ENCODE assay signal across 8 cellular contexts in genomic region chr1:230066036-230066435, GRCh38. TPM values are rescaled to one million over a fixed set of nuclear protein-coding genes. Genes with fewer than 3 reads are reported as not detected.
A peak's percentile ranks its signal among the peaks of the same experiment; 100 is the strongest.
DNase-seq lines count a peak whose midpoint lies in the region; ATAC-seq and TF ChIP-seq lines count a peak whose summit lies in the region.

No MANE protein-coding gene starts in this region.

- peaks cover 37% of the 10 kb centered on the region for H3K4me1 Mint-ChIP-seq in activated naive CD8-positive, alpha-beta T cell treated with anti-CD3 and anti-CD28 coated beads for 36 hours

- H3K4me1 ChIP-seq in heart right ventricle, result peaks cover 4 to 40% (median 27%) of the 10 kb centered on the region in 9 donors
- peaks cover 0 to 28% (median 8%) of the 10 kb centered on the region in 4 donors for H3K4me1 ChIP-seq in right lobe of liver
- H3K4me1 ChIP-seq in upper lobe of left lung, result peaks cover 6 to 27% (median 23%) of the 10 kb centered on the region in 4 donors

- H3K27ac Mint-ChIP-seq in activated naive CD8-positive, alpha-beta T cell treated with anti-CD3 and anti-CD28 coated beads for 36 hours, result peak overlapping the region; percentile 87

- TF ChIP-seq CTCF in heart right ventricle (IDR thresholded peaks at IDR 0.05) (no peak), right lobe of liver (IDR thresholded peaks at IDR 0.05) (no peak), upper lobe of left lung (IDR thresholded peaks at IDR 0.05) (no peak), lower leg skin (IDR thresholded peaks at IDR 0.05) (no peak)

- intact Hi-C loops in heart right ventricle (cut with DNase I), result loop anchor here in 6 of 10 donors (2.0 to 10.0 kb wide), 8 partner anchors 99 to 401 kb away; no protein-coding TSS in a partner anchor
- intact Hi-C loops in left cardiac atrium (cut with DNase I), result loop anchor here (5.0 to 10.0 kb wide), 3 partner anchors 151 to 171 kb away; no protein-coding TSS in a partner anchor
- intact Hi-C loops in right lobe of liver (cut with DNase I), result no loop called here
- intact Hi-C loops in lower leg skin (cut with DNase I; ENCODE audit: low total_unique reads), result no loop called here

- peaks cover 11% of the 10 kb centered on the region for H3K9me3 Mint-ChIP-seq in activated naive CD8-positive, alpha-beta T cell treated with anti-CD3 and anti-CD28 coated beads for 36 hours

- DNase-seq in heart right ventricle, result no peak
- no peak for DNase-seq in left cardiac atrium
- DNase-seq in activated naive CD8-positive, alpha-beta T cell treated with anti-CD3 and anti-CD28 coated beads for 36 hours, result no peak
- no peak for DNase-seq in right lobe of liver
- no peak for DNase-seq in upper lobe of left lung
- DNase-seq in lower leg skin (ENCODE audit: low spot score in 2 of 2), result no peak

- H3K4me3 ChIP-seq in heart right ventricle (peak overlapping the region in 9 of 10 donors; percentile 50 to 97 (median 83)), right lobe of liver (peak overlapping the region; percentile 32 to 81 (median 62)), upper lobe of left lung (peak overlapping the region in 3 of 4 donors; percentile 73 to 94 (median 89)), lower leg skin (ENCODE audit: low read depth, poor library complexity, severe bottlenecking) (no peak overlapping the region)

- TF ChIP-seq POLR2A in right lobe of liver (IDR thresholded peaks at IDR 0.05) (no peak), upper lobe of left lung (IDR thresholded peaks at IDR 0.05) (no peak), lower leg skin (IDR thresholded peaks at IDR 0.05) (no peak)

- H3K4me3 Mint-ChIP-seq in activated naive CD8-positive, alpha-beta T cell treated with anti-CD3 and anti-CD28 coated beads for 36 hours, result peak overlapping the region; percentile 76

- H3K27me3 ChIP-seq in heart right ventricle (no peaks in the 10 kb centered on the region), right lobe of liver (no peaks in the 10 kb centered on the region), upper lobe of left lung (no peaks in the 10 kb centered on the region)

- peaks cover 3% of the 10 kb centered on the region for H3K27me3 Mint-ChIP-seq in activated naive CD8-positive, alpha-beta T cell treated with anti-CD3 and anti-CD28 coated beads for 36 hours

- H3K27ac ChIP-seq in heart right ventricle (peak overlapping the region in 9 of 10 donors; percentile 59 to 97 (median 89)), right lobe of liver (peak overlapping the region in 2 of 3 donors; percentile 47 to 87), upper lobe of left lung (peak overlapping the region; percentile 78 to 97 (median 85))

- ATAC-seq in heart right ventricle, result no peak
- ATAC-seq in left cardiac atrium, result no peak
- no peak for ATAC-seq in right lobe of liver
- no peak for ATAC-seq in upper lobe of left lung (ENCODE audit: low FRiP score in 2 of 2)
- ATAC-seq in HG03108 (IDR thresholded peaks at IDR 0.05; ENCODE audit: unreplicated experiment), result no peak
- no peak for ATAC-seq in HG03520 (IDR thresholded peaks at IDR 0.05; ENCODE audit: unreplicated experiment)

- no peak for TF ChIP-seq EP300 in upper lobe of left lung (IDR thresholded peaks at IDR 0.05)

- WGBS in heart right ventricle, 2 donors, result 26 to 31% methylated on average over 8 of the region's 8 CpGs
- 34% methylated on average over 8 of the region's 8 CpGs for WGBS in right lobe of liver (ENCODE audit: insufficient coverage, low coverage, low lambda C conversion rate, missing lambda C conversion rate)
- 31 to 35% methylated on average over 8 of the region's 8 CpGs for WGBS in upper lobe of left lung, 2 donors
- WGBS in lower leg skin, 2 donors, result 40 to 44% methylated on average over 8 of the region's 8 CpGs

- H3K36me3 Mint-ChIP-seq in activated naive CD8-positive, alpha-beta T cell treated with anti-CD3 and anti-CD28 coated beads for 36 hours, result peaks cover 3% of the 10 kb centered on the region

- no peaks in the 10 kb centered on the region for H3K36me3 ChIP-seq in heart right ventricle
- no peaks in the 10 kb centered on the region for H3K36me3 ChIP-seq in right lobe of liver
- H3K36me3 ChIP-seq in upper lobe of left lung, result no peaks in the 10 kb centered on the region

- peaks cover 0 to 21% (median 0%) of the 10 kb centered on the region in 11 donors for H3K9me3 ChIP-seq in heart right ventricle
- H3K9me3 ChIP-seq in right lobe of liver, result no peaks in the 10 kb centered on the region
- no peaks in the 10 kb centered on the region for H3K9me3 ChIP-seq in upper lobe of left lung

RNA-seq across cellular contexts. Expression of gene GALNT2, which starts 1.0 kb away (rescaled TPM):
- total RNA-seq in heart right ventricle (10 to 100 TPM; 21.3 to 35.1 (median 25.8) TPM), left cardiac atrium (10 to 100 TPM; 36.8 to 50.7 TPM), right lobe of liver (100 to 1,000 TPM in 4 of 6 experiments, 10 to 100 TPM in 2; 58.0 to 152 (median 131) TPM), upper lobe of left lung (10 to 100 TPM; 51.3 to 62.3 (median 56.2) TPM), lower leg skin (10 to 100 TPM; 11.0 to 31.0 (median 20.2) TPM)
- 10 to 100 TPM in 1 of 2 donors, 1 to 10 TPM in 1; 9.7 to 27.5 TPM for polyA plus RNA-seq in heart right ventricle
- 10 to 100 TPM; 46.5 to 48.2 TPM for total RNA-seq in activated naive CD8-positive, alpha-beta T cell treated with anti-CD3 and anti-CD28 coated beads for 36 hours

Comparison
In these comparisons a context has a peak if more than half of its experiments do, and no peak if none do; other contexts are left out.
1. intact Hi-C loops: an anchor here in heart right ventricle (2.0 to 10.0 kb wide) and left cardiac atrium (5.0 to 10.0 kb wide); none called in right lobe of liver and lower leg skin.